33 cellular contexts compared by ENCODE assay signal in genomic region chr1:221655766-221656305, GRCh38.
"Had no signal": no experiment of that assay in that cellular context is flagged by ENCODE, and none has a peak within 500 bp of the region (broad histone marks: within the 10 kb centered on the region; RNA-seq: fewer than 3 reads in every experiment).

No MANE protein-coding gene starts in this region.

- ATAC-seq: Right ventricle myocardium inferior had no signal

- H3K27ac Mint-ChIP-seq: activated CD4-positive, alpha-beta T cell treated with anti-CD3 and anti-CD28 coated beads, Interleukin-2, amount 10 ng/mL, durations not matched to agents 7 days and 5 days; activated naive CD8-positive, alpha-beta T cell treated with anti-CD3 and anti-CD28 coated beads for 36 hours; T-helper 2 cell treated with Interferon-gamma antibody and Interleukin-4, amounts not matched to agents 5 μg/mL and 100 μg/mL, for 36 hours had no signal

- H3K4me1 ChIP-seq: colonic mucosa had no signal

- DNase-seq: activated CD4-positive, alpha-beta T cell treated with anti-CD3 and anti-CD28 coated beads, Interleukin-2, amount 10 ng/mL, durations not matched to agents 7 days and 5 days; activated CD4-positive, alpha-beta T cell treated with anti-CD3 and anti-CD28 coated beads, Interleukin-2, amount 50 U/mL, for 48 hours; activated CD8-positive, alpha-beta memory T cell treated with anti-CD3 and anti-CD28 coated beads, Interleukin-2, amount 50 U/mL, for 4 hours; activated effector memory CD4-positive, alpha-beta T cell treated with Interleukin-2 at 50 U/mL for 16 hours; activated naive CD4-positive, alpha-beta T cell treated with anti-CD3 and anti-CD28 coated beads, Interleukin-2, amount 50 U/mL, for 16 hours; activated naive CD8-positive, alpha-beta T cell treated with anti-CD3 and anti-CD28 coated beads for 36 hours; activated T-cell treated with anti-CD3 and anti-CD28 coated beads for 4 hours; activated T-cell treated with anti-CD3 and anti-CD28 coated beads, Interleukin-2, amount 50 U/mL, for 48 hours; amniotic stem cell; aorta; brain microvascular endothelial cell; colonic mucosa; MM.1S; MV-4-11; NCI-H1092; NCI-H1436 treated with DMSO at 0.1 percent for 48 hours; NCI-H1694 treated with DMSO at 0.1 percent for 48 hours; NCI-H2029; NCI-H2107; NCI-H2171 treated with DMSO at 0.1 percent for 48 hours; NCI-H226; NCI-H446 treated with DMSO at 0.1 percent for 48 hours; NCI-H526; NCI-H748 treated with DMSO at 0.1 percent for 48 hours; PC-9; SIG-M5 had no signal

- H3K4me3 ChIP-seq: cardiac muscle cell, colonic mucosa, PC-9 had no signal

- H3K36me3 ChIP-seq: brain microvascular endothelial cell, cardiac muscle cell, colonic mucosa had no signal

- H3K4me1 Mint-ChIP-seq: activated CD4-positive, alpha-beta T cell treated with anti-CD3 and anti-CD28 coated beads, Interleukin-2, amount 10 ng/mL, durations not matched to agents 7 days and 5 days; central memory CD8-positive, alpha-beta T cell had no signal

- H2AFZ ChIP-seq: PC-9 had no signal

- H3K9me3 Mint-ChIP-seq: central memory CD8-positive, alpha-beta T cell; T-helper 2 cell treated with Interferon-gamma antibody and Interleukin-4, amounts not matched to agents 5 μg/mL and 100 μg/mL, for 36 hours had no signal

- H3K4me3 Mint-ChIP-seq: activated CD4-positive, alpha-beta T cell treated with anti-CD3 and anti-CD28 coated beads, Interleukin-2, amount 10 ng/mL, durations not matched to agents 7 days and 5 days; activated naive CD8-positive, alpha-beta T cell treated with anti-CD3 and anti-CD28 coated beads for 36 hours; central memory CD8-positive, alpha-beta T cell; T-helper 2 cell treated with Interferon-gamma antibody and Interleukin-4, amounts not matched to agents 5 μg/mL and 100 μg/mL, for 36 hours had no signal

- H3K4me2 ChIP-seq: PC-9 had no signal

- H3K27me3 ChIP-seq: brain microvascular endothelial cell, cardiac muscle cell, colonic mucosa had no signal

- H3K9me3 ChIP-seq: colonic mucosa had no signal

- H3K27ac ChIP-seq: brain microvascular endothelial cell, cardiac muscle cell, colonic mucosa, PC-9, RWPE1 had no signal

- H3K36me3 Mint-ChIP-seq: activated naive CD8-positive, alpha-beta T cell treated with anti-CD3 and anti-CD28 coated beads for 36 hours had no signal

- FAIRE-seq: RCC 7860, TTC549 had no signal

- H3K27me3 Mint-ChIP-seq: activated CD4-positive, alpha-beta T cell treated with anti-CD3 and anti-CD28 coated beads, Interleukin-2, amount 10 ng/mL, durations not matched to agents 7 days and 5 days; activated naive CD8-positive, alpha-beta T cell treated with anti-CD3 and anti-CD28 coated beads for 36 hours; central memory CD8-positive, alpha-beta T cell had no signal
